ENCODE assay signal across 9 cellular contexts in the genomic region with DNA sequence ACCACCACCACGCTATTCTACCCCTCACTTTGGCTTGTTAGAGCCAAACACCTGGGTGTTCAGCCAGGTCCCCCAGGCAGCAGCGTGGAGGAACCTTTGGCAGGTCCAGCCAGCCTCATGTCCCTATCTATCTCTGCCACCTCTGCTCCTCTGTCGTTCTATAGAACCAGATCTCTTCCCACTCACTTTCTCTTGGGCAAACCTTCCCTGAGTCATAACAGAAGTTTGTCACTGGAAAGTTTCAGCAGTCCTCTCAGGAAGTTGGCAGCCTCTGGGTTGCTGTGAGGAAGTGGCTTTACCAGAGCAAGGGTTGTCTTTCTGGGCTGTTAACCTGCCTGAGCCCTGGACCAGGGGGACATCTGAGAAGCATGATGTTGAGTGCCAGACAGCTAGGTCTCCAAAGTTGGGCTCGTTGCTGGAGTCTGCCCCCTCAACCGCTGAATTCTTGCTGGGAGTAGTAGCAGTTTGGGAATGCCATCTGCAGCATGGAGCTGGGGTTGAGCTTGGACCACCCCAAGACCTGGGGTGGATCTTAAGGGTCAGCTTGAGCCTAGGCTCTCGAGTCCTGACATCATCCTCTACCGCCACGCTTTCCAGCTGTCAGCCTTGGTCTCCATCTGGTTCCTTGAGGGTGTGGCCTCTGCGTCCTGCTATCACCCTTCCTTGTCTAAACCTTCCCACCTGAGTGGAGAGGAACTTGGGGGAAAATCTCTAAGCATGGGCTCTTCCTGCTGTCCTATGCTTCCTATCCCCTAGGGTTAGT. TPM values are rescaled to one million over a fixed set of nuclear protein-coding genes. Genes with fewer than 3 reads are reported as not detected.
A peak's percentile ranks its signal among the peaks of the same experiment; 100 is the strongest.
DNase-seq lines count a peak whose midpoint lies in the region; ATAC-seq, FAIRE-seq and TF ChIP-seq lines count a peak whose summit lies in the region.
"Had no signal": no experiment of that assay in that cellular context is flagged by ENCODE, and none has a peak within 500 bp of the region (broad histone marks: within the 10 kb centered on the region; RNA-seq: fewer than 3 reads in every experiment).

No MANE protein-coding gene starts in this region.

- intact Hi-C loops in kidney (cut with DNase I), result no loop called here

- TF ChIP-seq CTCF in OCI-LY1 (IDR thresholded peaks at IDR 0.05; ENCODE audit: low read length) (no peak), kidney (IDR thresholded peaks at IDR 0.05; ENCODE audit: borderline replicate concordance, extremely low read depth, insufficient read depth) (no peak)

- H2AFZ ChIP-seq in OCI-LY1 (ENCODE audit: low read length), result no peak overlapping the region

- ATAC-seq in stimulated activated naive CD8-positive, alpha-beta T cell treated with anti-CD3 and anti-CD28 coated beads, Interleukin-15, Interleukin-2, amounts not matched to agents 100 U/mL and 50 U/mL, for 24 hours, result peak; percentile 41
- no peak for ATAC-seq in GM19463 (IDR thresholded peaks at IDR 0.05; ENCODE audit: unreplicated experiment)
- no peak for ATAC-seq in GM21717 (IDR thresholded peaks at IDR 0.05; ENCODE audit: unreplicated experiment)

- H3K4me1 ChIP-seq in OCI-LY1 (ENCODE audit: insufficient read depth, low read length, severe bottlenecking) (peaks cover 37% of the 10 kb centered on the region), kidney (ENCODE audit: control insufficient read depth in 1 of 2, insufficient read depth in 1 of 2, low read depth in 1 of 2, low read length in 2 of 2) (peaks cover 35 to 39% of the 10 kb centered on the region in 2 donors)

- 0 out of 2 replicates have a peak, but pooled peaks cover 10% of the 10 kb centered on the region for H3F3A ChIP-seq in OCI-LY1 (ENCODE audit: insufficient read depth, low read length)

- H3K36me3 ChIP-seq in OCI-LY1 (ENCODE audit: insufficient read depth, low read length) (peaks cover 55% of the 10 kb centered on the region), kidney (ENCODE audit: control insufficient read depth in 1 of 2, insufficient read depth in 2 of 2, low read length in 2 of 2) (no peaks in the 10 kb centered on the region)

- peak; percentile 80 for DNase-seq in activated effector memory CD4-positive, alpha-beta T cell treated with anti-CD3 and anti-CD28 coated beads, Interleukin-2, amount 50 U/mL, for 16 hours
- no peak for DNase-seq in activated effector memory CD4-positive, alpha-beta T cell treated with Interleukin-2 at 50 U/mL for 16 hours
- DNase-seq in astrocyte of the hippocampus (ENCODE audit: low read depth, low spot score) (peak; percentile 38), kidney (peak; percentile 60)
- peak; percentile 69 for DNase-seq in stimulated activated naive CD8-positive, alpha-beta T cell treated with anti-CD3 and anti-CD28 coated beads, Interleukin-15, Interleukin-2, amounts not matched to agents 100 U/mL and 50 U/mL, for 24 hours

- H4K20me1 ChIP-seq in OCI-LY1 (ENCODE audit: insufficient read depth, low read length), result no peaks in the 10 kb centered on the region

- H3K27ac ChIP-seq in OCI-LY1 (ENCODE audit: low read depth, low read length, poor library complexity, severe bottlenecking) (peak overlapping the region; percentile 85), kidney (ENCODE audit: low read depth in 2 of 2, low read length in 2 of 2) (peak overlapping the region; percentile 79 to 83)

- H3K9me3 ChIP-seq in OCI-LY1 (ENCODE audit: low read length), result no peaks in the 10 kb centered on the region
- no peaks in the 10 kb centered on the region for H3K9me3 ChIP-seq in kidney (ENCODE audit: control insufficient read depth in 1 of 2, low read length in 2 of 2)

- FAIRE-seq in kidney (lab: Jason Lieb, UNC), result no peak

- H3K9me2 ChIP-seq in OCI-LY1 (ENCODE audit: low read depth, low read length), result no peaks in the 10 kb centered on the region

- H3K79me2 ChIP-seq in OCI-LY1 (ENCODE audit: insufficient read depth, low read length), result no peaks in the 10 kb centered on the region

- H3K4me3 ChIP-seq in OCI-LY1 (ENCODE audit: low read depth, low read length, poor library complexity, severe bottlenecking), result peak overlapping the region; percentile 89
- peak overlapping the region; percentile 56 to 73 for H3K4me3 ChIP-seq in kidney (ENCODE audit: low read length in 2 of 2)

- H3K9ac ChIP-seq in OCI-LY1 (ENCODE audit: low read length), result peak overlapping the region; percentile 95
- H3K9ac ChIP-seq in kidney (ENCODE audit: low read length in 2 of 2), result peak overlapping the region; percentile 62 to 82

- H3K27me3 ChIP-seq in OCI-LY1 (ENCODE audit: insufficient read depth, low read length), result no peaks in the 10 kb centered on the region

- peak overlapping the region; percentile 100 for H3K4me2 ChIP-seq in OCI-LY1 (ENCODE audit: low read length)

RNA-seq across cellular contexts. Expression of a gene that starts 0.9 kb away (rescaled TPM):
- 140 TPM for total RNA-seq in kidney
- 180 TPM for polyA plus RNA-seq in kidney (ENCODE audit: insufficient read depth, low read depth, low replicate concordance)

RNA-seq across cellular contexts. Expression of a gene that starts 27.4 kb away (rescaled TPM):
- total RNA-seq in kidney, result 55.0 TPM
- 30.2 TPM for polyA plus RNA-seq in kidney (ENCODE audit: insufficient read depth, low read depth, low replicate concordance)

RNA-seq across cellular contexts. Expression of a gene that starts 38.7 kb away (rescaled TPM):
- 30.8 TPM for total RNA-seq in kidney
- polyA plus RNA-seq in kidney (ENCODE audit: insufficient read depth, low read depth, low replicate concordance), result 13.2 TPM
- total RNA-seq: glomerular endothelial cell had no signal

RNA-seq across cellular contexts. Expression of a gene that starts 45.0 kb away (rescaled TPM):
- 8.5 TPM for total RNA-seq in kidney
- 8.4 TPM for polyA plus RNA-seq in kidney (ENCODE audit: insufficient read depth, low read depth, low replicate concordance)
